ENCODE assay signal across 25 cellular contexts in genomic region chr6:47453372-47453936, GRCh38.
"Had no signal": no experiment of that assay in that cellular context is flagged by ENCODE, and none has a peak within 500 bp of the region (broad histone marks: within the 10 kb centered on the region; RNA-seq: fewer than 3 reads in every experiment).

No MANE protein-coding gene starts in this region.

- H3K9me3 ChIP-seq: left ventricle myocardium inferior, ovary, right atrium auricular region, stomach, testis, thyroid gland, transverse colon, upper lobe of left lung, vagina had no signal

- H3K36me3 ChIP-seq: left ventricle myocardium inferior, ovary, right atrium auricular region, stomach, thyroid gland, transverse colon, upper lobe of left lung, vagina had no signal

- H3K27ac ChIP-seq: left ventricle myocardium inferior, ovary, right atrium auricular region, skin epidermis, stomach, testis, thyroid gland, transverse colon, upper lobe of left lung, vagina had no signal

- FAIRE-seq: islet of Langerhans, kidney had no signal

- DNase-seq: hypothalamus; immature natural killer cell; kidney; left ventricle myocardium inferior; mesendoderm; naive thymus-derived CD4-positive, alpha-beta T cell; ovary; stimulated activated CD4-positive, alpha-beta T cell treated with anti-CD3 and anti-CD28 coated beads, Interleukin-12 subunit alpha, Interleukin-12 subunit beta, amount 100 ng/mL, for 4 hours; stimulated activated CD4-positive, alpha-beta T cell treated with anti-CD3 and anti-CD28 coated beads, Interleukin-15, amount 100 ng/mL, for 24 hours; stimulated activated CD4-positive, alpha-beta T cell treated with anti-CD3 and anti-CD28 coated beads, Interleukin-2, amount 100 ng/mL, for 24 hours; stimulated activated CD4-positive, alpha-beta T cell treated with anti-CD3 and anti-CD28 coated beads, Interleukin-4, amount 100 ng/mL, for 1 hour; stimulated activated naive B cell treated with anti-CD40 and anti-IgM and Interleukin-4, amounts not matched to agents 10 μg/mL and 1 μg/mL and 100 μg/mL, for 72 hours; stimulated activated naive CD8-positive, alpha-beta T cell treated with anti-CD3 and anti-CD28 coated beads, Interleukin-15, Interleukin-2, amounts not matched to agents 100 U/mL and 50 U/mL, for 24 hours; stomach; testis; thyroid gland; transverse colon; upper lobe of left lung had no signal

- H3K4me1 ChIP-seq: left ventricle myocardium inferior, right atrium auricular region, stomach, testis, thyroid gland, upper lobe of left lung, vagina had no signal

- H3K27me3 ChIP-seq: ovary, right atrium auricular region, stomach, testis, thyroid gland, transverse colon, upper lobe of left lung, vagina had no signal

- ATAC-seq: naive thymus-derived CD4-positive, alpha-beta T cell; natural killer cell treated with Interleukin-12 subunit alpha and Interleukin-12 subunit beta and Interleukin-15 and Interleukin-18, amount 100 ng/mL, for 72 hours; sciatic nerve; stimulated activated naive B cell treated with anti-CD40 and anti-IgM and Interleukin-4, amounts not matched to agents 10 μg/mL and 1 μg/mL and 100 μg/mL, for 72 hours; stimulated activated naive CD8-positive, alpha-beta T cell treated with anti-CD3 and anti-CD28 coated beads, Interleukin-15, Interleukin-2, amounts not matched to agents 100 U/mL and 50 U/mL, for 24 hours had no signal

- H3K4me3 ChIP-seq: left ventricle myocardium inferior, lung, ovary, right atrium auricular region, skin epidermis, stomach, testis, thyroid gland, transverse colon, upper lobe of left lung, vagina had no signal
